ENCODE assay signal across 10 cellular contexts in the genomic region with DNA sequence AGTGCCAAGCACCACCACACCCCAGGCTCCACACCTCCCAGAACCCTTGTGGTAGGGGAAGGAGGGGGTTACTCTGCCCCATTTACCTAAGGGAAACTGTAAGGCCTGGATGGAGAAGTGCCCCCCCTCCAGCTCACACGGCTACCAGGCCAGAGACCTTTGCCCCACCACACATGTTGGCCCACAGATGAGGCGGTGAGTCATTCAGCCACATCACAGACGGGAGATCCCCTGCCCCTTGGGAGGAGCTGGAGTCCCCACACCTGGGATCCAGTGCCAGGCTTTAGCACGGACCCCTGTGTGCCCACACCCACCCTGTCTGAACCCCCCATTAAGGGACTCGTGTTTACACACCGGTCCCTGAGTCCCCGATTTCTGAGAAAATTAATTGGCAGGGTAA. TPM values are rescaled to one million over a fixed set of nuclear protein-coding genes. Genes with fewer than 3 reads are reported as not detected.
DNase-seq lines count a peak whose midpoint lies in the region; ATAC-seq and TF ChIP-seq lines count a peak whose summit lies in the region.
"Had no signal": no experiment of that assay in that cellular context is flagged by ENCODE, and none has a peak within 500 bp of the region (broad histone marks: within the 10 kb centered on the region; RNA-seq: fewer than 3 reads in every experiment).

No MANE protein-coding gene starts in this region.

- no peak for TF ChIP-seq RAD21 in HCT116 (IDR thresholded peaks at IDR 0.05; ENCODE audit: low read depth)

- TF ChIP-seq CTCF in Calu3 (IDR thresholded peaks at IDR 0.05; ENCODE audit: unreplicated experiment), result no peak
- no peak for TF ChIP-seq CTCF in HCT116 (IDR thresholded peaks at IDR 0.05 in 2 of 3, conservative IDR thresholded peaks at IDR 0.05 in 1 of 3; ENCODE audit: borderline replicate concordance in 1 of 3, insufficient read depth in 1 of 3, low read depth in 2 of 3, low read length in 2 of 3)
- TF ChIP-seq CTCF in WTC11 (IDR thresholded peaks at IDR 0.05), result no peak

- intact Hi-C loops in Calu3 (cut with micrococcal nuclease; ENCODE audit: unreplicated experiment), result no loop called here
- intact Hi-C loops in HCT116 (cut with micrococcal nuclease), result no loop called here

- no peak overlapping the region for H3K4me3 ChIP-seq in HCT116 (replicated peaks in 1 of 2; ENCODE audit: low read depth in 1 of 2, low read length in 2 of 2)
- H3K4me3 ChIP-seq in SJCRH30, result no peak overlapping the region
- H3K4me3 ChIP-seq: PC-9 had no signal

- H3K79me2 ChIP-seq in HCT116 (ENCODE audit: insufficient read depth, low read length), result no peaks in the 10 kb centered on the region

- peak overlapping the region; percentile 40 for H3K4me2 ChIP-seq in HCT116 (ENCODE audit: low read length)
- H3K4me2 ChIP-seq: PC-9 had no signal

- H3K27me3 Mint-ChIP-seq in Calu3 (ENCODE audit: unreplicated experiment) (peaks cover 60% of the 10 kb centered on the region), WTC11 (ENCODE audit: low read depth) (peaks cover 67% of the 10 kb centered on the region), memory B cell (peaks cover 22% of the 10 kb centered on the region)

- ATAC-seq in HCT116 (peak; percentile 73), WTC11 (no peak), memory B cell (ENCODE audit: low read depth) (peak; percentile 75), HG02623 (IDR thresholded peaks at IDR 0.05; ENCODE audit: unreplicated experiment) (no peak)

- no peak for TF ChIP-seq POLR2A in HCT116 (IDR thresholded peaks at IDR 0.05; ENCODE audit: borderline replicate concordance, extremely low read depth, insufficient read depth, insufficient read length)

- no peaks in the 10 kb centered on the region for H4K20me1 ChIP-seq in HCT116 (ENCODE audit: insufficient read depth)

- no TSS peak for BruUV-seq in Calu3 (replicated peaks; lab: Mats Ljungman, UMichigan)
- BruUV-seq in HCT116 (replicated peaks; lab: Mats Ljungman, UMichigan), result no TSS peak

- CTCF ChIA-PET in Calu3 (lab: Charles Lee), result interaction anchor here (0.9 to 1.2 kb wide), 2 partner anchors 82 to 326 kb away, joined by 3 read pairs; no protein-coding TSS in a partner anchor
- CTCF ChIA-PET in HCT116 (lab: Charles Lee), result no interaction called here
- CTCF ChIA-PET in WTC11 (lab: Charles Lee), result interaction anchor here (0.6 to 1.6 kb wide), 4 partner anchors 9 to 350 kb away, joined by 3 to 5 read pairs (median 3); no protein-coding TSS in a partner anchor

- H3K9me3 Mint-ChIP-seq in Calu3 (ENCODE audit: low read depth, unreplicated experiment) (no peaks in the 10 kb centered on the region), WTC11 (no peaks in the 10 kb centered on the region), memory B cell (no peaks in the 10 kb centered on the region)

- H3K4me1 Mint-ChIP-seq in Calu3 (ENCODE audit: low read depth, unreplicated experiment) (peaks cover 15% of the 10 kb centered on the region), WTC11 (peaks cover 25% of the 10 kb centered on the region), memory B cell (peaks cover 5% of the 10 kb centered on the region)

- no peak overlapping the region for H3K9ac ChIP-seq in HCT116 (ENCODE audit: low read length)

- DNase-seq in Calu3 (peak; percentile 63), HCT116 (ENCODE audit: low read depth, low spot score) (no peak), WTC11 (ENCODE audit: low spot score) (no peak), memory B cell (ENCODE audit: low spot score in 2 of 2) (no peak), SJCRH30 (no peak), substantia nigra (lab: John Stamatoyannopoulos, UW) (no peak), NCI-H510A treated with DMSO at 0.1 percent for 48 hours (lab: John Stamatoyannopoulos, UW) (no peak)
- DNase-seq: GF-D8 had no signal

- peaks cover 7 to 17% of the 10 kb centered on the region in 2 experiments; a peak in 3 of 4 replicates for H3K4me1 ChIP-seq in HCT116 (ENCODE audit: control insufficient read depth in 1 of 2, insufficient read depth in 2 of 2, low read length in 2 of 2)
- no peaks in the 10 kb centered on the region for H3K4me1 ChIP-seq in SJCRH30

- H3K36me3 ChIP-seq in HCT116 (ENCODE audit: control insufficient read depth in 1 of 2, insufficient read depth in 2 of 2, low read length in 2 of 2), result no peaks in the 10 kb centered on the region
- no peaks in the 10 kb centered on the region for H3K36me3 ChIP-seq in SJCRH30

- H3K36me3 Mint-ChIP-seq in Calu3 (ENCODE audit: insufficient read depth, unreplicated experiment), result peaks cover 19% of the 10 kb centered on the region
- no peaks in the 10 kb centered on the region for H3K36me3 Mint-ChIP-seq in WTC11
- H3K36me3 Mint-ChIP-seq in memory B cell, result no peaks in the 10 kb centered on the region

- H2AFZ ChIP-seq in HCT116 (ENCODE audit: low read depth, low read length, poor library complexity, severe bottlenecking), result no peak overlapping the region
- H2AFZ ChIP-seq: PC-9 had no signal

- H3K27ac ChIP-seq in HCT116 (ENCODE audit: low read depth, low read length) (no peak overlapping the region), SJCRH30 (no peak overlapping the region), substantia nigra (ENCODE audit: low read depth, low read length, poor library complexity, severe bottlenecking) (no peak overlapping the region)
- H3K27ac ChIP-seq: PC-9 had no signal

- no peak overlapping the region for H3K4me3 Mint-ChIP-seq in Calu3 (ENCODE audit: low read depth, unreplicated experiment)
- no peak overlapping the region for H3K4me3 Mint-ChIP-seq in WTC11
- H3K4me3 Mint-ChIP-seq in memory B cell, result no peak overlapping the region

- no peak overlapping the region for H3K27ac Mint-ChIP-seq in Calu3 (ENCODE audit: unreplicated experiment)
- no peak overlapping the region; the same call in 1 of the 2 replicates for H3K27ac Mint-ChIP-seq in WTC11
- no peak overlapping the region for H3K27ac Mint-ChIP-seq in memory B cell

- POLR2A ChIA-PET in HCT116 (lab: Charles Lee), result interaction anchor here (1.3 kb wide), 1 partner anchor 25 kb away, joined by 3 read pairs; the partner anchor contains the start of gene CDKN1C
- POLR2A ChIA-PET in WTC11 (lab: Charles Lee), result no interaction called here

- H3K9me2 ChIP-seq in HCT116 (ENCODE audit: insufficient read depth), result no peaks in the 10 kb centered on the region

- H3K27me3 ChIP-seq in HCT116 (ENCODE audit: insufficient read depth, low read length) (no peaks in the 10 kb centered on the region), SJCRH30 (no peaks in the 10 kb centered on the region)

- H3K9me3 ChIP-seq in HCT116 (ENCODE audit: control insufficient read depth in 1 of 2, insufficient read depth in 1 of 2, low read depth in 1 of 2, low read length in 2 of 2) (no peaks in the 10 kb centered on the region), SJCRH30 (replicated peaks) (no peaks in the 10 kb centered on the region)

- RAD21 ChIA-PET in HCT116 (lab: Charles Lee; ENCODE audit: low non-redundant PET in 1 of 2, low total read pairs in 2 of 2, uncharacterized antibody in 2 of 2, unreplicated experiment in 2 of 2), result no interaction called here

TF ChIP-seq in HCT116, 20 proteins besides CTCF, POLR2A, EP300 and RAD21:
- TF ChIP-seq MAX (IDR thresholded peaks at IDR 0.05) (no peak), FOSL1 (IDR thresholded peaks at IDR 0.05; ENCODE audit: low read depth) (peak; percentile 68), EGR1 (IDR thresholded peaks at IDR 0.05; ENCODE audit: low read depth) (no peak), TCF7L2 (IDR thresholded peaks at IDR 0.05; ENCODE audit: borderline replicate concordance, extremely low read depth, insufficient read depth, insufficient read length) (peak; percentile 75)

TF ChIP-seq in WTC11, 78 proteins besides CTCF, POLR2A, EP300 and RAD21 (continues in another document):
- no peak for TF ChIP-seq ESRRA (CRISPR knock-in tag; IDR thresholded peaks at IDR 0.05; ENCODE audit: borderline replicate concordance)
- TF ChIP-seq, protein P1, sequence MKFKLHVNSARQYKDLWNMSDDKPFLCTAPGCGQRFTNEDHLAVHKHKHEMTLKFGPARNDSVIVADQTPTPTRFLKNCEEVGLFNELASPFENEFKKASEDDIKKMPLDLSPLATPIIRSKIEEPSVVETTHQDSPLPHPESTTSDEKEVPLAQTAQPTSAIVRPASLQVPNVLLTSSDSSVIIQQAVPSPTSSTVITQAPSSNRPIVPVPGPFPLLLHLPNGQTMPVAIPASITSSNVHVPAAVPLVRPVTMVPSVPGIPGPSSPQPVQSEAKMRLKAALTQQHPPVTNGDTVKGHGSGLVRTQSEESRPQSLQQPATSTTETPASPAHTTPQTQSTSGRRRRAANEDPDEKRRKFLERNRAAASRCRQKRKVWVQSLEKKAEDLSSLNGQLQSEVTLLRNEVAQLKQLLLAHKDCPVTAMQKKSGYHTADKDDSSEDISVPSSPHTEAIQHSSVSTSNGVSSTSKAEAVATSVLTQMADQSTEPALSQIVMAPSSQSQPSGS (CRISPR knock-in tag; IDR thresholded peaks at IDR 0.05; ENCODE audit: borderline replicate concordance, low read depth), result no peak
- TF ChIP-seq GTF2I (CRISPR knock-in tag; conservative IDR thresholded peaks at IDR 0.05), result no peak
- TF ChIP-seq PRDM15 (CRISPR knock-in tag; IDR thresholded peaks at IDR 0.05), result peak; percentile 93

RNA-seq across cellular contexts. Expression of gene CDKN1C, which starts 24.9 kb away (rescaled TPM):
- total RNA-seq in Calu3 (2022) (2.2 and 2.4 TPM in 2 replicates), HCT116 (2021; ENCODE audit: unreplicated experiment) (24.0 TPM), WTC11 (2021) (25.0 to 35.0 TPM (median 32.4 TPM) in 3 replicates)
- polyA plus RNA-seq in HCT116 (2012), result 15.9 and 22.3 TPM in 2 replicates
- not detected in 2 replicates for total RNA-seq in SJCRH30 (2014; rRNA removed; shearing (Covaris generic))

Comparison
In these comparisons a context has a peak if more than half of its experiments do, and no peak if none do; other contexts are left out.
1. ATAC-seq: peak in HCT116 (single experiment) and memory B cell (single experiment); none in WTC11 (single experiment) and HG02623 (single experiment).